In the genomic region with DNA sequence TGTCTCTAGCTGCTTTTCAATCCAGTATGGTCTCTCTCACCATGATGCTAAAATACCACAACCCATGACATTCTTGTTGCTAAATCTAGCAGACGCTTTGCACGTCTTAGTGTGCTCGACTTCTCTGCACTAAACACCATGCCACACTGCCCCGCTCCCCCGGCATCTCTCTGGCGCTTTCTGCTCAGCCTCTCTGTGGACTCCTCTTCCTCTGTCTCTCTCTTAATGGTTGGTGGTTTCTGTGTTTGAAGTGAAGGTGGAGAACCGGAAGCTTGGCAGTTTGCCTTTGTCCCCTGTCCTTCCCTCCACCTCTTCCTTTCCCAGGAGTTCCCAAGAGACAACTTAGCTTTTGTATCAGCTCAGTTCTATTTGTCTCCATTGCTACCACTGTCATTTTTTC, we compare ENCODE assay signal across 8 cellular contexts. TPM values are rescaled to one million over a fixed set of nuclear protein-coding genes. Genes with fewer than 3 reads are reported as not detected.
DNase-seq lines count a peak whose midpoint lies in the region; ATAC-seq lines count a peak whose summit lies in the region.
"Had no signal": no experiment of that assay in that cellular context is flagged by ENCODE, and none has a peak within 500 bp of the region (broad histone marks: within the 10 kb centered on the region; RNA-seq: fewer than 3 reads in every experiment).

No MANE protein-coding gene starts in this region.

- DNase-seq in KBM-7: peak; percentile 86
- DNase-seq in left colon: peak in 1 of 2 donors; percentile 21
- no peak for DNase-seq in posterior cingulate gyrus
- no peak for DNase-seq in NCI-H2196 treated with DMSO at 0.1 percent for 48 hours (lab: John Stamatoyannopoulos, UW; ENCODE audit: unreplicated experiment)
- no peak for DNase-seq in cerebellum (ENCODE audit: low spot score)
- DNase-seq: SJCRH30 had no signal

- intact Hi-C loops in left colon (cut with DNase I, micrococcal nuclease) (no loop called here), posterior cingulate gyrus (cut with DNase I) (no loop called here)

- in situ Hi-C loops in KBM-7 (cut with MboI; ENCODE audit: low pct_unique_long_range_greater_than_20kb, low sequenced_read_pairs): no loop called here

- peak; percentile 72 for ATAC-seq in GM18498 (IDR thresholded peaks at IDR 0.05; ENCODE audit: unreplicated experiment)
- ATAC-seq in GM21360 (IDR thresholded peaks at IDR 0.05; ENCODE audit: unreplicated experiment): peak; percentile 77
- ATAC-seq in left colon: peak; percentile 76

RNA-seq across cellular contexts. Expression of a gene that starts 8.8 kb away (rescaled TPM):
- total RNA-seq in left colon: 10 to 100 TPM; 54.1 to 66.1 TPM
- 55.1 TPM for total RNA-seq in cerebellum

RNA-seq across cellular contexts. Expression of a gene that starts 55.8 kb away (rescaled TPM):
- 10 to 100 TPM; 14.9 to 15.1 TPM for total RNA-seq in left colon
- 66.5 TPM for total RNA-seq in cerebellum

RNA-seq across cellular contexts. Expression of a gene that starts 55.9 kb away (rescaled TPM):
- total RNA-seq in left colon (1 to 10 TPM in 1 of 2 donors, under 1 TPM in 1; 0.79 to 1.1 TPM), cerebellum (13.4 TPM)
